Comparison of ENCODE assay signal across 23 cellular contexts in the genomic region with DNA sequence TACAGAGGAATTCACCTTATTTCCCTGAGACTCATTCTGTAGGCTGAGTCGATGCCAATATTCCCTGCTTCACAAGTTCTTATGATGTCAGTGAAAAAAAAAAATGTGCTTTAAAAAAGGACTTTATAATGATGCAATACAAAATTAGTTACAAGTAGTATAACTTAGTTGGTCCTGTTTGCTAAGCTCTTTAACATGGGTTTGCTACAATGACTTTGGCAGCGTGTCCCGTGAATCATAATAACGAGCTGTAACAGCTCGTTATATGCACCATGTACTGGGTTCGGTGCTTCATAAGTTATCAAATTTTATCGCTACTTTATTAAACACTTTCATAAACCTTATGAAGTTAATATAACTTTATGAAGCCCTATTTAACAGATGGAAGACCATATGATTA.
DNase-seq lines count a peak whose midpoint lies in the region; ATAC-seq, FAIRE-seq and TF ChIP-seq lines count a peak whose summit lies in the region.
"Had no signal": no experiment of that assay in that cellular context is flagged by ENCODE, and none has a peak within 500 bp of the region (broad histone marks: within the 10 kb centered on the region; RNA-seq: fewer than 3 reads in every experiment).

No MANE protein-coding gene starts in this region.

- ATAC-seq in HepG2 (no peak), right lobe of liver (no peak), lower lobe of right lung (peak; percentile 59 to 85), upper lobe of right lung (peak; percentile 69)
- ATAC-seq in activated CD8-positive, alpha-beta T cell treated with anti-CD3 and anti-CD28 coated beads, Interleukin-2, amount 10 ng/mL, durations not matched to agents 7 days and 5 days = no peak
- ATAC-seq: A549; CD8-positive, alpha-beta T cell had no signal

- no peak overlapping the region for H3K27ac Mint-ChIP-seq in activated CD8-positive, alpha-beta T cell treated with anti-CD3 and anti-CD28 coated beads, Interleukin-2, amount 10 ng/mL, durations not matched to agents 7 days and 5 days
- H3K27ac Mint-ChIP-seq: B cell; CD4-positive, alpha-beta T cell; CD8-positive, alpha-beta T cell had no signal

- BruUV-seq in HepG2 (replicated peaks; lab: Mats Ljungman, UMichigan) = no TSS peak

- FAIRE-seq in HepG2 (lab: Jason Lieb, UNC) = no peak
- FAIRE-seq: A549, D721Med, G401.6, GM12891, GM19239 had no signal

- POLR2A ChIA-PET in HepG2 (lab: Yijun Ruan, JAX) = no interaction called here
- POLR2A ChIA-PET in activated CD8-positive, alpha-beta T cell treated with anti-CD3 and anti-CD28 coated beads, Interleukin-2, amount 10 ng/mL, durations not matched to agents 7 days and 5 days (lab: Charles Lee) = no interaction called here

- no peaks in the 10 kb centered on the region for H3K79me2 ChIP-seq in HepG2 (ENCODE audit: insufficient read depth, low read length)

- TF ChIP-seq RAD21 in HepG2 (CRISPR knock-in tag; IDR thresholded peaks at IDR 0.05) = no peak

- TF ChIP-seq EP300 in HepG2 (IDR thresholded peaks at IDR 0.05; ENCODE audit: low read depth in 2 of 2, low read length in 2 of 2) = no peak
- no peak for TF ChIP-seq EP300 in HepG2 (CRISPR knock-in tag; IDR thresholded peaks at IDR 0.05; ENCODE audit: borderline replicate concordance)

- H3K4me3 ChIP-seq in HepG2 (replicated peaks in 1 of 3; ENCODE audit: insufficient read depth in 1 of 3, low read depth in 2 of 3, low read length in 3 of 3) (no peak overlapping the region), right lobe of liver (no peak overlapping the region), lower lobe of right lung (no peak overlapping the region), upper lobe of right lung (no peak overlapping the region)
- H3K4me3 ChIP-seq: A549; BLaER1 treated with 17β-estradiol and CSF1 and Interleukin-3, amounts not matched to agents 10 nM and 100 nM had no signal

- no peak for TF ChIP-seq CTCF in HepG2 (CRISPR knock-in tag; IDR thresholded peaks at IDR 0.05)
- TF ChIP-seq CTCF in right lobe of liver (IDR thresholded peaks at IDR 0.05) = no peak
- TF ChIP-seq CTCF in lower lobe of right lung (IDR thresholded peaks at IDR 0.05) = no peak
- TF ChIP-seq CTCF in upper lobe of right lung (IDR thresholded peaks at IDR 0.05) = no peak

- no peak overlapping the region for H2AFZ ChIP-seq in HepG2 (ENCODE audit: low read length)

- CTCF ChIA-PET in HepG2 (lab: Yijun Ruan, JAX; ENCODE audit: low intra/inter-chr PET ratio, low total read pairs) = no interaction called here
- CTCF ChIA-PET in activated CD8-positive, alpha-beta T cell treated with anti-CD3 and anti-CD28 coated beads, Interleukin-2, amount 10 ng/mL, durations not matched to agents 7 days and 5 days (lab: Charles Lee) = no interaction called here

- H3K9me3 ChIP-seq in HepG2 (ENCODE audit: low read length) (0 out of 2 replicates have a peak, but pooled peaks cover 5% of the 10 kb centered on the region), right lobe of liver (no peaks in the 10 kb centered on the region), lower lobe of right lung (no peaks in the 10 kb centered on the region), upper lobe of right lung (no peaks in the 10 kb centered on the region)
- H3K9me3 ChIP-seq: A549; BLaER1 treated with 17β-estradiol and CSF1 and Interleukin-3, amounts not matched to agents 10 nM and 100 nM; Caco-2 had no signal

- H3K27me3 ChIP-seq in HepG2 (ENCODE audit: control insufficient read depth in 1 of 2, insufficient read depth in 2 of 2, low read length in 2 of 2) (no peaks in the 10 kb centered on the region), right lobe of liver (no peaks in the 10 kb centered on the region), lower lobe of right lung (ENCODE audit: low read depth) (no peaks in the 10 kb centered on the region), upper lobe of right lung (no peaks in the 10 kb centered on the region)
- H3K27me3 ChIP-seq: BLaER1 treated with 17β-estradiol and CSF1 and Interleukin-3, amounts not matched to agents 10 nM and 100 nM had no signal

- H3K9ac ChIP-seq in HepG2 (ENCODE audit: insufficient read depth, low read depth, low read length) = no peak overlapping the region
- H3K9ac ChIP-seq: BLaER1 treated with 17β-estradiol and CSF1 and Interleukin-3, amounts not matched to agents 10 nM and 100 nM had no signal

- H3K4me2 ChIP-seq in HepG2 (ENCODE audit: low read depth, low read length) = no peak overlapping the region
- H3K4me2 ChIP-seq: A549; BLaER1 treated with 17β-estradiol and CSF1 and Interleukin-3, amounts not matched to agents 10 nM and 100 nM had no signal

- H3K4me3 Mint-ChIP-seq in activated CD8-positive, alpha-beta T cell treated with anti-CD3 and anti-CD28 coated beads, Interleukin-2, amount 10 ng/mL, durations not matched to agents 7 days and 5 days = no peak overlapping the region
- H3K4me3 Mint-ChIP-seq: B cell; CD4-positive, alpha-beta T cell; CD8-positive, alpha-beta T cell had no signal

- H3K9me3 Mint-ChIP-seq in activated CD8-positive, alpha-beta T cell treated with anti-CD3 and anti-CD28 coated beads, Interleukin-2, amount 10 ng/mL, durations not matched to agents 7 days and 5 days (ENCODE audit: insufficient read depth) = no peaks in the 10 kb centered on the region

- no peaks in the 10 kb centered on the region for H4K20me1 ChIP-seq in HepG2 (ENCODE audit: insufficient read depth, low read length)
- H4K20me1 ChIP-seq: BLaER1 treated with 17β-estradiol and CSF1 and Interleukin-3, amounts not matched to agents 10 nM and 100 nM had no signal

- DNase-seq in HepG2 (ENCODE audit: low spot score) (no peak), right lobe of liver (no peak), lower lobe of right lung (no peak), upper lobe of right lung (no peak), ecto neural progenitor cell (ENCODE audit: low spot score) (no peak)
- no peak for DNase-seq in activated CD4-positive, alpha-beta T cell treated with anti-CD3 and anti-CD28 coated beads for 1 hour
- no peak for DNase-seq in activated CD8-positive, alpha-beta T cell treated with anti-CD3 and anti-CD28 coated beads, Interleukin-2, amount 10 ng/mL, durations not matched to agents 7 days and 5 days
- DNase-seq: AML-193; Caco-2; Calu3; CD4-positive, alpha-beta T cell; CD8-positive, alpha-beta T cell; DMS79 treated with DMSO at 0.1 percent for 48 hours; GF-D8 had no signal

- no peaks in the 10 kb centered on the region for H3K27me3 Mint-ChIP-seq in activated CD8-positive, alpha-beta T cell treated with anti-CD3 and anti-CD28 coated beads, Interleukin-2, amount 10 ng/mL, durations not matched to agents 7 days and 5 days (ENCODE audit: low read depth)
- H3K27me3 Mint-ChIP-seq: B cell; CD4-positive, alpha-beta T cell had no signal

- 15% methylated on average over 7 of the region's 7 CpGs for WGBS in HepG2 (ENCODE audit: low lambda C conversion rate)
- 59% methylated on average over 7 of the region's 7 CpGs for WGBS in right lobe of liver (ENCODE audit: insufficient coverage, low coverage, low lambda C conversion rate, missing lambda C conversion rate)

- in situ Hi-C loops in HepG2 (cut with HindIII; ENCODE audit: extremely low pct_ligation_motif_present, low pct_unique_long_range_greater_than_20kb) = no loop called here

- TF ChIP-seq POLR2A in HepG2 (IDR thresholded peaks at IDR 0.05; ENCODE audit: insufficient read depth in 1 of 2, low read depth in 2 of 2, low read length in 2 of 2) (no peak), right lobe of liver (IDR thresholded peaks at IDR 0.05) (no peak)

- intact Hi-C loops in HepG2 (cut with micrococcal nuclease; ENCODE audit: unreplicated experiment) (no loop called here), right lobe of liver (cut with DNase I) (no loop called here), lower lobe of right lung (cut with DNase I) (no loop called here), upper lobe of right lung (cut with DNase I) (no loop called here)

- H3K4me1 Mint-ChIP-seq in activated CD8-positive, alpha-beta T cell treated with anti-CD3 and anti-CD28 coated beads, Interleukin-2, amount 10 ng/mL, durations not matched to agents 7 days and 5 days (ENCODE audit: low read depth) = no peaks in the 10 kb centered on the region
- H3K4me1 Mint-ChIP-seq: B cell had no signal

- H3K27ac ChIP-seq in HepG2 (ENCODE audit: extremely low read length, insufficient read depth, low read length) = no peak overlapping the region
- H3K27ac ChIP-seq in right lobe of liver = no peak overlapping the region
- H3K27ac ChIP-seq in lower lobe of right lung = no peak overlapping the region
- no peak overlapping the region for H3K27ac ChIP-seq in upper lobe of right lung
- H3K27ac ChIP-seq: 22Rv1; A549; BLaER1 treated with 17β-estradiol and CSF1 and Interleukin-3, amounts not matched to agents 10 nM and 100 nM; C4-2B had no signal

- H3K36me3 Mint-ChIP-seq in activated CD8-positive, alpha-beta T cell treated with anti-CD3 and anti-CD28 coated beads, Interleukin-2, amount 10 ng/mL, durations not matched to agents 7 days and 5 days (ENCODE audit: low read depth) = no peaks in the 10 kb centered on the region
- H3K36me3 Mint-ChIP-seq: CD8-positive, alpha-beta T cell had no signal

- H3K36me3 ChIP-seq in HepG2 (replicated peaks in 1 of 2; ENCODE audit: control insufficient read depth in 1 of 2, insufficient read depth in 2 of 2, low read length in 2 of 2) (no peaks in the 10 kb centered on the region), right lobe of liver (no peaks in the 10 kb centered on the region), lower lobe of right lung (no peaks in the 10 kb centered on the region), upper lobe of right lung (no peaks in the 10 kb centered on the region)
- H3K36me3 ChIP-seq: BLaER1 treated with 17β-estradiol and CSF1 and Interleukin-3, amounts not matched to agents 10 nM and 100 nM had no signal

- H3K4me1 ChIP-seq in HepG2 (ENCODE audit: insufficient read depth, low read length) = no peaks in the 10 kb centered on the region
- no peaks in the 10 kb centered on the region for H3K4me1 ChIP-seq in right lobe of liver
- no peaks in the 10 kb centered on the region for H3K4me1 ChIP-seq in lower lobe of right lung
- no peaks in the 10 kb centered on the region for H3K4me1 ChIP-seq in upper lobe of right lung
- H3K4me1 ChIP-seq: A549; BLaER1 treated with 17β-estradiol and CSF1 and Interleukin-3, amounts not matched to agents 10 nM and 100 nM; Caco-2 had no signal

TF ChIP-seq in HepG2, 621 proteins besides CTCF, POLR2A, EP300 and RAD21:
- no peak for TF ChIP-seq ZNF773 (CRISPR knock-in tag; IDR thresholded peaks at IDR 0.05; ENCODE audit: borderline replicate concordance)
- no peak for TF ChIP-seq ZNF17 (CRISPR knock-in tag; IDR thresholded peaks at IDR 0.05)
- TF ChIP-seq ATF7 (IDR thresholded peaks at IDR 0.05) = peak; percentile 20; the same call in 1 of the 2 replicates
- no peak for TF ChIP-seq ATF7 (CRISPR knock-in tag; IDR thresholded peaks at IDR 0.05)

Comparison
In these comparisons a context has a peak if more than half of its experiments do, and no peak if none do; other contexts are left out.
1. ATAC-seq: peak in lower lobe of right lung (2 of 2) and upper lobe of right lung (single experiment); none in HepG2 (single experiment), right lobe of liver (0 of 4) and activated CD8-positive, alpha-beta T cell treated with anti-CD3 and anti-CD28 coated beads, Interleukin-2, amount 10 ng/mL, durations not matched to agents 7 days and 5 days (single experiment).